Comparison of ENCODE assay signal across 23 cellular contexts in genomic region chr1:184509105-184509504, GRCh38.
"Had no signal": no experiment of that assay in that cellular context is flagged by ENCODE, and none has a peak within 500 bp of the region (broad histone marks: within the 10 kb centered on the region; RNA-seq: fewer than 3 reads in every experiment).

No MANE protein-coding gene starts in this region.

- H3K4me1 ChIP-seq: parathyroid adenoma, right lobe of liver had no signal

- H3K27ac ChIP-seq: esophagus squamous epithelium, lower lobe of right lung, neural progenitor cell, parathyroid adenoma, right lobe of liver had no signal

- H3K9me3 Mint-ChIP-seq: memory B cell; naive thymus-derived CD8-positive, alpha-beta T cell; neural progenitor cell had no signal

- H3K4me3 ChIP-seq: esophagus squamous epithelium, lower lobe of right lung, neural progenitor cell, prostate gland, right lobe of liver, skin epidermis, stomach had no signal

- H3K9me3 ChIP-seq: esophagus squamous epithelium, lower lobe of right lung, prostate gland, right lobe of liver, stomach had no signal

- ATAC-seq: naive thymus-derived CD8-positive, alpha-beta T cell; right lobe of liver had no signal

- H3K4me1 Mint-ChIP-seq: memory B cell; naive thymus-derived CD8-positive, alpha-beta T cell had no signal

- DNase-seq: cerebellar nuclear complex; dermis blood vessel endothelial cell; esophagus squamous epithelium; foreskin fibroblast; head of caudate nucleus; hippocampal formation; kidney glomerular epithelial cell; lower lobe of right lung; naive thymus-derived CD8-positive, alpha-beta T cell; nucleus accumbens; retina; right lobe of liver; stimulated activated CD4-positive, alpha-beta T cell treated with anti-CD3 and anti-CD28 coated beads, Interleukin-2, amount 100 ng/mL, for 24 hours; stimulated activated CD4-positive, alpha-beta T cell treated with anti-CD3 and anti-CD28 coated beads, Interleukin-4, amount 100 ng/mL, for 4 hours; stimulated activated naive CD4-positive, alpha-beta T cell; stomach; substantia nigra; trophoblast cell had no signal

- H3K27ac Mint-ChIP-seq: memory B cell; naive thymus-derived CD8-positive, alpha-beta T cell; neural progenitor cell had no signal

- H3K4me3 Mint-ChIP-seq: memory B cell; naive thymus-derived CD8-positive, alpha-beta T cell; neural progenitor cell had no signal

- H3K36me3 ChIP-seq: lower lobe of right lung, prostate gland, right lobe of liver, stomach had no signal

- H3K36me3 Mint-ChIP-seq: memory B cell; naive thymus-derived CD8-positive, alpha-beta T cell had no signal

- H3K27me3 ChIP-seq: esophagus squamous epithelium, neural progenitor cell, right lobe of liver, stomach had no signal

- H3K9ac ChIP-seq: neural progenitor cell, parathyroid adenoma had no signal
